In genomic region chr17:61862105-61862574, GRCh38 we compare ENCODE assay signal across 8 cellular contexts. TPM values are rescaled to one million over a fixed set of nuclear protein-coding genes. Genes with fewer than 3 reads are reported as not detected.
DNase-seq lines count a peak whose midpoint lies in the region; ATAC-seq and TF ChIP-seq lines count a peak whose summit lies in the region.

No MANE protein-coding gene starts in this region.

- H3K9me2 ChIP-seq in MM.1S (replicated peaks; ENCODE audit: insufficient read depth, low read length), result no peaks in the 10 kb centered on the region

- peak overlapping the region; percentile 80; the same call in 1 of the 2 replicates for H3K27ac ChIP-seq in MM.1S (ENCODE audit: low read length)
- H3K27ac ChIP-seq in brain microvascular endothelial cell, result peak overlapping the region; percentile 66

- H3K27me3 ChIP-seq in MM.1S (replicated peaks; ENCODE audit: insufficient read depth, low read length), result no peaks in the 10 kb centered on the region
- H3K27me3 ChIP-seq in brain microvascular endothelial cell (replicated peaks), result no peaks in the 10 kb centered on the region

- TF ChIP-seq CTCF in GM12875 (IDR thresholded peaks at IDR 0.05; ENCODE audit: borderline replicate concordance, insufficient read depth, low read depth, low read length) (no peak), MM.1S (IDR thresholded peaks at IDR 0.05; ENCODE audit: low read length) (no peak), brain microvascular endothelial cell (IDR thresholded peaks at IDR 0.05; ENCODE audit: low read depth, low read length, missing control alignments) (no peak), neural crest cell (conservative IDR thresholded peaks at IDR 0.05) (no peak)

- H3K36me3 Mint-ChIP-seq in neural crest cell (ENCODE audit: low read depth), result peaks cover 4% of the 10 kb centered on the region

- H3K36me3 ChIP-seq in MM.1S (replicated peaks; ENCODE audit: insufficient read depth, low read length), result no peaks in the 10 kb centered on the region
- H3K36me3 ChIP-seq in brain microvascular endothelial cell (replicated peaks), result no peaks in the 10 kb centered on the region

- ATAC-seq in HG03097 (IDR thresholded peaks at IDR 0.05; ENCODE audit: low FRiP score, unreplicated experiment), result no peak
- ATAC-seq in left lobe of liver, result no peak
- no peak for ATAC-seq in GM19467 (IDR thresholded peaks at IDR 0.05; ENCODE audit: unreplicated experiment)
- ATAC-seq in GM19455 (IDR thresholded peaks at IDR 0.05; ENCODE audit: unreplicated experiment), result no peak

- H4K20me1 ChIP-seq in MM.1S (ENCODE audit: insufficient read depth, low read length), result no peaks in the 10 kb centered on the region

- no peaks in the 10 kb centered on the region for H3K27me3 Mint-ChIP-seq in neural crest cell (ENCODE audit: low read depth)

- peaks cover 41% of the 10 kb centered on the region for H3K4me1 Mint-ChIP-seq in neural crest cell

- H2AFZ ChIP-seq in MM.1S (ENCODE audit: low read length), result peak overlapping the region; percentile 87; the same call in 1 of the 2 replicates

- in situ Hi-C loops in brain microvascular endothelial cell (cut with HindIII; ENCODE audit: low pct_ligation_motif_present, low sequenced_read_pairs), result no loop called here

- peak overlapping the region; percentile 95 for H3K4me3 Mint-ChIP-seq in neural crest cell

- H3K4me3 ChIP-seq in GM12875 (ENCODE audit: low read depth, low read length) (peak overlapping the region; percentile 12), MM.1S (ENCODE audit: low read length) (peak overlapping the region; percentile 78), brain microvascular endothelial cell (ENCODE audit: low read depth, low read length) (peak overlapping the region; percentile 84)

- H3K9ac ChIP-seq in MM.1S (ENCODE audit: low read length), result peak overlapping the region; percentile 89

- H3K4me1 ChIP-seq in MM.1S (ENCODE audit: low read length), result peaks cover 15% of the 10 kb centered on the region; the same call in 1 of the 2 replicates

- H3K79me2 ChIP-seq in MM.1S (ENCODE audit: low read length), result peaks cover 25% of the 10 kb centered on the region

- DNase-seq in MM.1S (no peak), brain microvascular endothelial cell (no peak), neural crest cell (ENCODE audit: low read depth, low spot score) (no peak), left lobe of liver (ENCODE audit: low spot score) (no peak)

- H3K27ac Mint-ChIP-seq in neural crest cell (ENCODE audit: unreplicated experiment), result peak overlapping the region; percentile 99

- H3F3A ChIP-seq in MM.1S (ENCODE audit: insufficient read depth, low read length), result peaks cover 15% of the 10 kb centered on the region; the same call in 1 of the 2 replicates

- H3K9me3 ChIP-seq in MM.1S (replicated peaks; ENCODE audit: insufficient read depth, low read length), result no peaks in the 10 kb centered on the region

- H3K9me3 Mint-ChIP-seq in neural crest cell, result no peaks in the 10 kb centered on the region

- H3K4me2 ChIP-seq in MM.1S (ENCODE audit: low read depth, low read length), result peak overlapping the region; percentile 76

RNA-seq across cellular contexts. Expression of gene BRIP1, which starts 1.2 kb away (rescaled TPM):
- 29.1 and 31.4 TPM in 2 replicates for total RNA-seq in neural crest cell
- 1.2 TPM for total RNA-seq in left lobe of liver

Comparison
In these comparisons a context has a peak if more than half of its experiments do, and no peak if none do; other contexts are left out.
1. H3K4me3 ChIP-seq: peak in every context shown above with its lines; median percentile 84 in brain microvascular endothelial cell; 78 in MM.1S; 12 in GM12875.
2. RNA of gene BRIP1, which starts 1.2 kb away (total RNA-seq): 29.1 to 31.4 TPM in neural crest cell; 1.2 TPM in left lobe of liver (single experiment); every median in the first group is over 10 times any median in the second.